Comparison of ENCODE assay signal across 1 cellular context in genomic region chr1:238061967-238062613, GRCh38.
A peak's percentile ranks its signal among the peaks of the same experiment; 100 is the strongest.
TF ChIP-seq lines count a peak whose summit lies in the region.

No MANE protein-coding gene starts in this region.

TF ChIP-seq in GM12878, 131 proteins besides CTCF, POLR2A, EP300 and RAD21 (continued from another document):
- no peak for TF ChIP-seq REST (IDR thresholded peaks at IDR 0.05; ENCODE audit: low read depth, low read length)
- 0 out of 2 replicates have a peak, but pooled peaks have one; percentile 40 for TF ChIP-seq ZNF24 (IDR thresholded peaks at IDR 0.05)
